22 cellular contexts compared by ENCODE assay signal in the genomic region with DNA sequence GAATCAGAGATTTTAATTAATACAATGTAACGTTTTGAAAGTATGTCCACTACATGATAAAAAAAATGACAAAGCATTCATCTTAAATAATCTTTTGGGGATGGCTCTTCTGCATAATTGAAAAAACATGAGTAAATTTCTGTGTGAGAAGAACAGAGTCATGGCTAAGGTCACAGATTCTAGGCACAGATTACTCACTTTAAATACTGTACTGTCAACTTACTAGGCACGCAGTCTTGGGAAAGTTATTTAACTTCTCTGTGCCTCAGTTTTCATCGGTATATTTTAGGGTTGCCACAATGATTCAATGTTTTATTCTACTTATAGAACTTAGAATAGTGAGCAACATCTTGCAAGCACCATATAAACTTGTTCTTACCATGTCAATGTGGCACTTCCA. TPM values are rescaled to one million over a fixed set of nuclear protein-coding genes. Genes with fewer than 3 reads are reported as not detected.
"Had no signal": no experiment of that assay in that cellular context is flagged by ENCODE, and none has a peak within 500 bp of the region (broad histone marks: within the 10 kb centered on the region; RNA-seq: fewer than 3 reads in every experiment).

No MANE protein-coding gene starts in this region.

- H3K4me3 Mint-ChIP-seq: activated naive CD4-positive, alpha-beta T cell treated with anti-CD3 and anti-CD28 coated beads, Interleukin-2, amount 50 U/mL, for 24 hours; effector memory CD8-positive, alpha-beta T cell; nephron progenitor cell; stimulated activated effector memory CD8-positive, alpha-beta T cell treated with anti-CD3 and anti-CD28 coated beads, Interleukin-12 subunit alpha, Interleukin-12 subunit beta, amount 100 ng/mL, for 72 hours; T-helper 1 cell treated with Interleukin-12 subunit alpha and Interleukin-12 subunit beta and Interleukin-4 antibody, amounts not matched to agents 30 μg/mL and 1 μg/mL, for 36 hours had no signal

- H3K27ac ChIP-seq: adrenal gland, cardiac muscle cell, foreskin keratinocyte, stomach, upper lobe of left lung had no signal

- H3K27ac Mint-ChIP-seq: activated naive CD4-positive, alpha-beta T cell treated with anti-CD3 and anti-CD28 coated beads, Interleukin-2, amount 50 U/mL, for 24 hours; effector memory CD8-positive, alpha-beta T cell; nephron progenitor cell; stimulated activated effector memory CD8-positive, alpha-beta T cell treated with anti-CD3 and anti-CD28 coated beads, Interleukin-12 subunit alpha, Interleukin-12 subunit beta, amount 100 ng/mL, for 72 hours; T-helper 1 cell treated with Interleukin-12 subunit alpha and Interleukin-12 subunit beta and Interleukin-4 antibody, amounts not matched to agents 30 μg/mL and 1 μg/mL, for 36 hours had no signal

- H3K36me3 ChIP-seq: adrenal gland, cardiac muscle cell, lower lobe of right lung, stomach, upper lobe of left lung had no signal

- DNase-seq: activated CD4-positive, alpha-beta T cell treated with anti-CD3 and anti-CD28 coated beads, Interleukin-2, amount 50 U/mL, for 1 hour; activated gamma-delta T cell; adrenal gland; effector memory CD8-positive, alpha-beta T cell; foreskin keratinocyte; head of caudate nucleus; lower lobe of right lung; nephron progenitor cell; nucleus accumbens; retina; stimulated activated CD4-positive, alpha-beta T cell treated with anti-CD3 and anti-CD28 coated beads, Interleukin-4, amount 100 ng/mL, for 24 hours; stomach; upper lobe of left lung had no signal

- H3K9me3 Mint-ChIP-seq: activated naive CD4-positive, alpha-beta T cell treated with anti-CD3 and anti-CD28 coated beads, Interleukin-2, amount 50 U/mL, for 24 hours; effector memory CD8-positive, alpha-beta T cell; nephron progenitor cell; stimulated activated effector memory CD8-positive, alpha-beta T cell treated with anti-CD3 and anti-CD28 coated beads, Interleukin-12 subunit alpha, Interleukin-12 subunit beta, amount 100 ng/mL, for 72 hours; T-helper 1 cell treated with Interleukin-12 subunit alpha and Interleukin-12 subunit beta and Interleukin-4 antibody, amounts not matched to agents 30 μg/mL and 1 μg/mL, for 36 hours had no signal

- H3K4me3 ChIP-seq: adrenal gland, cardiac muscle cell, lower lobe of right lung, skin epidermis, stomach, upper lobe of left lung had no signal

- H3K4me1 Mint-ChIP-seq: activated naive CD4-positive, alpha-beta T cell treated with anti-CD3 and anti-CD28 coated beads, Interleukin-2, amount 50 U/mL, for 24 hours; nephron progenitor cell; stimulated activated effector memory CD8-positive, alpha-beta T cell treated with anti-CD3 and anti-CD28 coated beads, Interleukin-12 subunit alpha, Interleukin-12 subunit beta, amount 100 ng/mL, for 72 hours had no signal

- H3K27me3 Mint-ChIP-seq: activated naive CD4-positive, alpha-beta T cell treated with anti-CD3 and anti-CD28 coated beads, Interleukin-2, amount 50 U/mL, for 24 hours had no signal

- H3K27me3 ChIP-seq: adrenal gland, cardiac muscle cell, foreskin keratinocyte, stomach, upper lobe of left lung had no signal

- H3K36me3 Mint-ChIP-seq: activated naive CD4-positive, alpha-beta T cell treated with anti-CD3 and anti-CD28 coated beads, Interleukin-2, amount 50 U/mL, for 24 hours; stimulated activated effector memory CD8-positive, alpha-beta T cell treated with anti-CD3 and anti-CD28 coated beads, Interleukin-12 subunit alpha, Interleukin-12 subunit beta, amount 100 ng/mL, for 72 hours had no signal

- ATAC-seq: activated CD4-positive, CD25-positive, alpha-beta regulatory T cell treated with anti-CD3 and anti-CD28 coated beads, Interleukin-2, amount 50 U/mL, for 24 hours; effector memory CD8-positive, alpha-beta T cell; foreskin keratinocyte; lower lobe of right lung; stimulated activated effector memory CD8-positive, alpha-beta T cell treated with anti-CD3 and anti-CD28 coated beads, Interleukin-12 subunit alpha, Interleukin-12 subunit beta, amount 100 ng/mL, for 72 hours had no signal

- FAIRE-seq: keratinocyte had no signal

- H3K9me3 ChIP-seq: adrenal gland, lower lobe of right lung, stomach, upper lobe of left lung had no signal

RNA-seq across cellular contexts. Expression of a gene that starts 49.2 kb away (rescaled TPM):
- total RNA-seq: activated CD8-positive, alpha-beta memory T cell treated with anti-CD3 and anti-CD28 coated beads for 36 hours; dermis microvascular lymphatic vessel endothelial cell; foreskin keratinocyte; lower lobe of right lung had no signal
- polyA plus RNA-seq: foreskin keratinocyte, keratinocyte had no signal
